8 cellular contexts compared by ENCODE assay signal in the genomic region with DNA sequence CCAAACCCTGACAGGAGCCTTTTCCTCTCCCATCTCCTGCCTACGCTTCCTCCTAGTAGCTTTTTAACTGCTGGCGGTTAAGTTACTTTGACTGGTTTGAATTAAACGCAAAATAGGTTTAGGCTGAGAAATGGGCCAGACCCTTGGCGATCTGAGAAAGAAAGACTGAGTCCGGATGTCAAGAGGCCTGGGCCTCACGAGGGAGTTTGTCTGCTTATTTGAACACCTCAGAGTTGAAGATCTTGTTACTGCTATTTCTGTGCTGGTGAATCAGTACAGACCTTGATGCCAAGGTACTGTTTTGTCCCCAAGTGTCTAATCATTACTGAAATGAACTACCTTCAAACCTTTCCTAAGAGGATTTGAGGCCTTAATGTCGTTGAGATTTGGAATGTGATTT. TPM values are rescaled to one million over a fixed set of nuclear protein-coding genes. Genes with fewer than 3 reads are reported as not detected.
A peak's percentile ranks its signal among the peaks of the same experiment; 100 is the strongest.
DNase-seq lines count a peak whose midpoint lies in the region; ATAC-seq and TF ChIP-seq lines count a peak whose summit lies in the region.

No MANE protein-coding gene starts in this region.

- DNase-seq in T-helper 17 cell (no peak), foreskin keratinocyte (no peak), psoas muscle (no peak), GM19240 (ENCODE audit: insufficient read length, low spot score) (no peak), AG20443 (ENCODE audit: low spot score) (no peak), GM13976 (ENCODE audit: low spot score) (no peak)
- DNase-seq in activated CD8-positive, alpha-beta memory T cell treated with anti-CD3 and anti-CD28 coated beads, Interleukin-2, amount 50 U/mL, for 4 hours = no peak

- H3K36me3 ChIP-seq in ES-I3 (ENCODE audit: insufficient read depth, low read length) = no peaks in the 10 kb centered on the region
- H3K36me3 ChIP-seq in psoas muscle (ENCODE audit: insufficient read depth in 1 of 2, low read depth in 1 of 2) = no peaks in the 10 kb centered on the region

- H3K27ac ChIP-seq in foreskin keratinocyte (peak overlapping the region; percentile 52), psoas muscle (peak overlapping the region; percentile 93)

- H3K36me3 Mint-ChIP-seq in T-helper 17 cell (ENCODE audit: low read depth) = no peaks in the 10 kb centered on the region

- no peak overlapping the region for H3K27ac Mint-ChIP-seq in T-helper 17 cell

- H3K9me3 ChIP-seq in ES-I3 (ENCODE audit: control insufficient read depth, insufficient read depth, low read length) (no peaks in the 10 kb centered on the region), T-helper 17 cell (ENCODE audit: control insufficient read depth, low read length, poor library complexity, severe bottlenecking) (no peaks in the 10 kb centered on the region), psoas muscle (no peaks in the 10 kb centered on the region)

- in situ Hi-C loops in GM13976 (cut with MboI; ENCODE audit: low sequenced_read_pairs, unreplicated experiment) = no loop called here

- H3K9ac ChIP-seq in ES-I3 (ENCODE audit: low read depth, low read length) = peak overlapping the region; percentile 82

- peak overlapping the region; percentile 81 for H3K4me3 Mint-ChIP-seq in T-helper 17 cell

- no peak for ATAC-seq in T-helper 17 cell
- ATAC-seq in foreskin keratinocyte = no peak
- peak; percentile 53 to 87 (median 73) for ATAC-seq in psoas muscle

- WGBS in psoas muscle, 3 donors = 21 to 53% (median 45%) methylated on average over 7 of the region's 7 CpGs

- peaks cover 11% of the 10 kb centered on the region for H3K27me3 Mint-ChIP-seq in T-helper 17 cell

- H3K27me3 ChIP-seq in foreskin keratinocyte = peaks cover 23% of the 10 kb centered on the region
- H3K27me3 ChIP-seq in psoas muscle (ENCODE audit: insufficient read depth in 3 of 3, low read length in 2 of 3) = no peaks in the 10 kb centered on the region

- TF ChIP-seq CTCF in foreskin keratinocyte (conservative IDR thresholded peaks at IDR 0.05) (no peak), psoas muscle (IDR thresholded peaks at IDR 0.05) (no peak), GM13976 (IDR thresholded peaks at IDR 0.05; ENCODE audit: borderline replicate concordance, control extremely low read depth, extremely low read depth, insufficient read depth, missing control alignments) (no peak)

- H3K4me1 ChIP-seq in ES-I3 (ENCODE audit: insufficient read depth, low read length) (peaks cover 15% of the 10 kb centered on the region), foreskin keratinocyte (no peaks in the 10 kb centered on the region), psoas muscle (peaks cover 10% of the 10 kb centered on the region)

- intact Hi-C loops in psoas muscle (cut with DNase I) = no loop called here

- H3K4me3 ChIP-seq in psoas muscle = peak overlapping the region; percentile 56

- peaks cover 3% of the 10 kb centered on the region for H3K4me1 Mint-ChIP-seq in T-helper 17 cell

RNA-seq across cellular contexts. Expression of gene FMN1, which starts 0.8 kb away (rescaled TPM):
- total RNA-seq in T-helper 17 cell (10 to 100 TPM; 18.7 to 35.2 TPM), foreskin keratinocyte (1.7 TPM in 2 replicates), psoas muscle (10 to 100 TPM in 2 of 4 donors, 1 to 10 TPM in 2; 2.2 to 20.0 (median 6.4) TPM)
- polyA plus RNA-seq in foreskin keratinocyte (0.26 and 0.30 TPM in 2 replicates), psoas muscle (1 to 10 TPM in 1 of 3 donors, under 1 TPM in 2; 0.21 to 2.5 (median 0.25) TPM)

Comparison
In these comparisons a context has a peak if more than half of its experiments do, and no peak if none do; other contexts are left out.
1. ATAC-seq: peak in psoas muscle (4 of 4); none in T-helper 17 cell (single experiment) and foreskin keratinocyte (single experiment).